ENCODE assay signal across 9 cellular contexts in the genomic region with DNA sequence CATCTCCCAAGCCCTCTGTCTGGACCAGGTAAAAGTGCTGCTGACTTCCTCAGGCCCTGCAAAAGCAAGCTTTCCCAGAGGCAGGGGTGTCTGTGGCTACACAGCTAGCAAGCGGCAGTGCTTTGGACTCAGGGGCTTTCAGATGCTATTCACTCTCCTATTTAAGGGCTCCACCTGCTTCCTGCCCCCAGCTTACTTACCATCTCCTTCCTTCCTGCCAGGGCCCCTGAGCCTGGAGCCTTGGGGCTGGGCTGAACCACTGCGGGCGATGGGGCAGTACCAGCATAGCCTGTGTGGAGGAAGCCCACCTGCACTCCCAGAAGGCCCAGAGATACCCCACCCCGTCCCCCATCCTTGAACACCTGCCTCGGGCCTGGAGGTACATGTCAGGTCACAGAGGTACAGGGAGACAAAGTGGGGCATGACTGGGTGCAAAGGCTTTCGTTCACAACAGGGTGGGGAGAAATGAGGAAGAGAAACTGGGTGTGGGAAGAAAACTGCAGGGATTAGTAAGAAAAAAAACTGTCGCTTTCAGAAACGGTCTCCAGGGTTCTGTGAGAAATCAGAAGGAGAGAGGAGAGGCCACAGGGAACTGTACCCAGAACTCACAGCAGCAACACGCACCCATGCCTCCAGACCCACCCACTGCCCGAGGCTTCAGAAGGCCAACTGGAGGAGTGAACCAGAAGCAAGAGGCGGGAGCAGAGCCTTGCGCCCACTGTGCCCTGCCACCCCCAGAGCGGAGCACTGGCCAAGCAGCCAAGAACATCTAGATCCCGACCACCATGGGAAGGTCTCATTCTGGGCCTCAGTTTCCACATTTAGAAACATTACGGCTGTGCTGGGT. TPM values are rescaled to one million over a fixed set of nuclear protein-coding genes. Genes with fewer than 3 reads are reported as not detected.
A peak's percentile ranks its signal among the peaks of the same experiment; 100 is the strongest.
DNase-seq lines count a peak whose midpoint lies in the region; ATAC-seq and TF ChIP-seq lines count a peak whose summit lies in the region.
"Had no signal": no experiment of that assay in that cellular context is flagged by ENCODE, and none has a peak within 500 bp of the region (broad histone marks: within the 10 kb centered on the region; RNA-seq: fewer than 3 reads in every experiment).

No MANE protein-coding gene starts in this region.

- peak; percentile 29 for DNase-seq in activated CD4-positive, alpha-beta T cell treated with anti-CD3 and anti-CD28 coated beads, Interleukin-2, amount 10 ng/mL, durations not matched to agents 7 days and 5 days
- DNase-seq in activated CD4-positive, alpha-beta T cell treated with anti-CD3 and anti-CD28 coated beads for 48 hours: no peak
- DNase-seq in SIG-M5 (lab: John Stamatoyannopoulos, UW) (peak; percentile 98), right atrium auricular region (ENCODE audit: low spot score) (no peak), foreskin fibroblast (no peak), mucosa of gallbladder (ENCODE audit: low spot score) (no peak), AML-193 (lab: John Stamatoyannopoulos, UW) (no peak)

- ATAC-seq in HG02870 (IDR thresholded peaks at IDR 0.05; ENCODE audit: unreplicated experiment): peak; percentile 56

- peaks cover 65% of the 10 kb centered on the region for H3K36me3 Mint-ChIP-seq in activated CD4-positive, alpha-beta T cell treated with anti-CD3 and anti-CD28 coated beads, Interleukin-2, amount 10 ng/mL, durations not matched to agents 7 days and 5 days (ENCODE audit: low read depth)

- CTCF ChIA-PET in activated CD4-positive, alpha-beta T cell treated with anti-CD3 and anti-CD28 coated beads, Interleukin-2, amount 10 ng/mL, durations not matched to agents 7 days and 5 days (lab: Charles Lee): interaction anchor here (1.0 to 3.5 kb wide), 5 partner anchors 8 to 76 kb away, joined by 3 to 11 read pairs (median 4); no protein-coding TSS in a partner anchor

- H3K27ac ChIP-seq in right atrium auricular region: peak overlapping the region; percentile 85 to 91

- peaks cover 0 to 91% of the 10 kb centered on the region in 2 donors for H3K4me1 ChIP-seq in right atrium auricular region

- H3K4me3 Mint-ChIP-seq in activated CD4-positive, alpha-beta T cell treated with anti-CD3 and anti-CD28 coated beads, Interleukin-2, amount 10 ng/mL, durations not matched to agents 7 days and 5 days: peak overlapping the region; percentile 6

- TF ChIP-seq CTCF in right atrium auricular region (IDR thresholded peaks at IDR 0.05): no peak
- TF ChIP-seq CTCF in foreskin fibroblast (IDR thresholded peaks at IDR 0.05; ENCODE audit: low read depth, low read length): no peak

- no peaks in the 10 kb centered on the region for H3K9me3 ChIP-seq in right atrium auricular region

- H3K27ac Mint-ChIP-seq in activated CD4-positive, alpha-beta T cell treated with anti-CD3 and anti-CD28 coated beads, Interleukin-2, amount 10 ng/mL, durations not matched to agents 7 days and 5 days: peak overlapping the region; percentile 84

- no peaks in the 10 kb centered on the region for H3K27me3 Mint-ChIP-seq in activated CD4-positive, alpha-beta T cell treated with anti-CD3 and anti-CD28 coated beads, Interleukin-2, amount 10 ng/mL, durations not matched to agents 7 days and 5 days

- H3K27me3 ChIP-seq in right atrium auricular region: no peaks in the 10 kb centered on the region

- peaks cover 12% of the 10 kb centered on the region for H3K9me3 Mint-ChIP-seq in activated CD4-positive, alpha-beta T cell treated with anti-CD3 and anti-CD28 coated beads, Interleukin-2, amount 10 ng/mL, durations not matched to agents 7 days and 5 days

- peaks cover 39% of the 10 kb centered on the region for H3K36me3 ChIP-seq in right atrium auricular region

- H3K4me3 ChIP-seq in right atrium auricular region: no peak overlapping the region
- H3K4me3 ChIP-seq in foreskin fibroblast (ENCODE audit: low read depth in 1 of 2, low read length in 2 of 2): no peak overlapping the region

- H3K4me1 Mint-ChIP-seq in activated CD4-positive, alpha-beta T cell treated with anti-CD3 and anti-CD28 coated beads, Interleukin-2, amount 10 ng/mL, durations not matched to agents 7 days and 5 days: peaks cover 70% of the 10 kb centered on the region

- POLR2A ChIA-PET in activated CD4-positive, alpha-beta T cell treated with anti-CD3 and anti-CD28 coated beads, Interleukin-2, amount 10 ng/mL, durations not matched to agents 7 days and 5 days (lab: Charles Lee): no interaction called here

RNA-seq across cellular contexts. Expression of a gene that starts 49.5 kb away (rescaled TPM):
- 10 to 100 TPM; 48.7 to 56.1 TPM for total RNA-seq in activated CD4-positive, alpha-beta T cell treated with anti-CD3 and anti-CD28 coated beads, Interleukin-2, amount 10 ng/mL, durations not matched to agents 7 days and 5 days
- total RNA-seq in right atrium auricular region: 10 to 100 TPM; 27.5 to 38.6 TPM
- total RNA-seq in mucosa of gallbladder: 50.0 TPM

RNA-seq across cellular contexts. Expression of a gene that starts 49.6 kb away (rescaled TPM):
- total RNA-seq in activated CD4-positive, alpha-beta T cell treated with anti-CD3 and anti-CD28 coated beads, Interleukin-2, amount 10 ng/mL, durations not matched to agents 7 days and 5 days: not detected
- 10 to 100 TPM in 1 of 2 donors, 1 to 10 TPM in 1; 7.2 to 10.1 TPM for total RNA-seq in right atrium auricular region
- 11.7 TPM for total RNA-seq in mucosa of gallbladder
- total RNA-seq: activated CD8-positive, alpha-beta memory T cell treated with anti-CD3 and anti-CD28 coated beads for 36 hours had no signal

RNA-seq across cellular contexts. Expression of a gene that starts 52.4 kb away (rescaled TPM):
- 100 to 1,000 TPM; 194 to 212 TPM for total RNA-seq in activated CD4-positive, alpha-beta T cell treated with anti-CD3 and anti-CD28 coated beads, Interleukin-2, amount 10 ng/mL, durations not matched to agents 7 days and 5 days
- total RNA-seq in right atrium auricular region (10 to 100 TPM in 1 of 2 donors, 1 to 10 TPM in 1; 7.5 to 15.3 TPM), mucosa of gallbladder (150 TPM)

Comparison
In these comparisons a context has a peak if more than half of its experiments do, and no peak if none do; other contexts are left out.
1. DNase-seq: peak in activated CD4-positive, alpha-beta T cell treated with anti-CD3 and anti-CD28 coated beads, Interleukin-2, amount 10 ng/mL, durations not matched to agents 7 days and 5 days (single experiment) and SIG-M5 (single experiment); none in activated CD4-positive, alpha-beta T cell treated with anti-CD3 and anti-CD28 coated beads for 48 hours (single experiment), right atrium auricular region (single experiment), foreskin fibroblast (0 of 2), mucosa of gallbladder (single experiment) and AML-193 (0 of 2).
2. RNA of a gene that starts 49.6 kb away (total RNA-seq): 11.7 TPM in mucosa of gallbladder (single experiment) and 7.2 to 10.1 TPM in right atrium auricular region; not detected in activated CD4-positive, alpha-beta T cell treated with anti-CD3 and anti-CD28 coated beads, Interleukin-2, amount 10 ng/mL, durations not matched to agents 7 days and 5 days; every median in the first group is over 4 times any median in the second.